Comparison of ENCODE assay signal across 24 cellular contexts in genomic region chr9:27675354-27675753, GRCh38.
"Had no signal": no experiment of that assay in that cellular context is flagged by ENCODE, and none has a peak within 500 bp of the region (broad histone marks: within the 10 kb centered on the region; RNA-seq: fewer than 3 reads in every experiment).

No MANE protein-coding gene starts in this region.

- H3K36me3 ChIP-seq: adrenal gland had no signal

- H3K9me3 Mint-ChIP-seq: activated CD8-positive, alpha-beta T cell treated with anti-CD3 and anti-CD28 coated beads for 36 hours; activated naive CD8-positive, alpha-beta T cell treated with anti-CD3 and anti-CD28 coated beads, Interleukin-2, amount 10 ng/mL, durations not matched to agents 7 days and 5 days had no signal

- H3K27me3 ChIP-seq: adrenal gland had no signal

- H3K4me3 Mint-ChIP-seq: activated CD8-positive, alpha-beta T cell treated with anti-CD3 and anti-CD28 coated beads for 36 hours; activated naive CD8-positive, alpha-beta T cell treated with anti-CD3 and anti-CD28 coated beads, Interleukin-2, amount 10 ng/mL, durations not matched to agents 7 days and 5 days had no signal

- H3K4me2 ChIP-seq: KMS-11, SK-N-SH had no signal

- H3K27ac ChIP-seq: adrenal gland, KMS-11, VCaP had no signal

- H3K36me3 Mint-ChIP-seq: activated naive CD8-positive, alpha-beta T cell treated with anti-CD3 and anti-CD28 coated beads, Interleukin-2, amount 10 ng/mL, durations not matched to agents 7 days and 5 days had no signal

- H3K9me3 ChIP-seq: adrenal gland, SK-N-SH had no signal

- H3K4me1 ChIP-seq: adrenal gland had no signal

- H3K4me1 Mint-ChIP-seq: activated naive CD8-positive, alpha-beta T cell treated with anti-CD3 and anti-CD28 coated beads, Interleukin-2, amount 10 ng/mL, durations not matched to agents 7 days and 5 days had no signal

- H3K9me2 ChIP-seq: SK-N-SH had no signal

- H3K27ac Mint-ChIP-seq: activated CD8-positive, alpha-beta T cell treated with anti-CD3 and anti-CD28 coated beads for 36 hours; activated naive CD8-positive, alpha-beta T cell treated with anti-CD3 and anti-CD28 coated beads, Interleukin-2, amount 10 ng/mL, durations not matched to agents 7 days and 5 days had no signal

- ATAC-seq: activated CD8-positive, alpha-beta T cell treated with anti-CD3 and anti-CD28 coated beads for 36 hours; Panc1; Right ventricle myocardium inferior had no signal

- H3K9ac ChIP-seq: KMS-11, SK-N-SH had no signal

- DNase-seq: activated CD4-positive, alpha-beta T cell treated with anti-CD3 and anti-CD28 coated beads for 4 hours; activated CD8-positive, alpha-beta memory T cell treated with anti-CD3 and anti-CD28 coated beads, Interleukin-2, amount 50 U/mL, for 48 hours; activated CD8-positive, alpha-beta T cell treated with anti-CD3 and anti-CD28 coated beads for 36 hours; activated naive CD4-positive, alpha-beta T cell treated with anti-CD3 and anti-CD28 coated beads, Interleukin-2, amount 50 U/mL, for 16 hours; activated naive CD8-positive, alpha-beta T cell treated with anti-CD3 and anti-CD28 coated beads, Interleukin-2, amount 10 ng/mL, durations not matched to agents 7 days and 5 days; activated T-cell treated with anti-CD3 and anti-CD28 coated beads, Interleukin-2, amount 50 U/mL, for 1 hour; adrenal gland; anterior cingulate cortex; NCI-H1092; NCI-H1417 treated with DMSO at 0.1 percent for 48 hours; NCI-H1694; NCI-H2029; NCI-H2107; NCI-H510A treated with DMSO at 0.1 percent for 48 hours; NCI-H69; NK-92 treated with Interleukin-12 subunit alpha and Interleukin-12 subunit beta, amount 100 ng/mL, for 24 hours; OCI-M1; RPMI8226; SK-N-SH; T-helper 1 cell had no signal

- H3K4me3 ChIP-seq: adrenal gland had no signal

- H3K27me3 Mint-ChIP-seq: activated CD8-positive, alpha-beta T cell treated with anti-CD3 and anti-CD28 coated beads for 36 hours had no signal
